ENCODE assay signal across 1 cellular context in the genomic region with DNA sequence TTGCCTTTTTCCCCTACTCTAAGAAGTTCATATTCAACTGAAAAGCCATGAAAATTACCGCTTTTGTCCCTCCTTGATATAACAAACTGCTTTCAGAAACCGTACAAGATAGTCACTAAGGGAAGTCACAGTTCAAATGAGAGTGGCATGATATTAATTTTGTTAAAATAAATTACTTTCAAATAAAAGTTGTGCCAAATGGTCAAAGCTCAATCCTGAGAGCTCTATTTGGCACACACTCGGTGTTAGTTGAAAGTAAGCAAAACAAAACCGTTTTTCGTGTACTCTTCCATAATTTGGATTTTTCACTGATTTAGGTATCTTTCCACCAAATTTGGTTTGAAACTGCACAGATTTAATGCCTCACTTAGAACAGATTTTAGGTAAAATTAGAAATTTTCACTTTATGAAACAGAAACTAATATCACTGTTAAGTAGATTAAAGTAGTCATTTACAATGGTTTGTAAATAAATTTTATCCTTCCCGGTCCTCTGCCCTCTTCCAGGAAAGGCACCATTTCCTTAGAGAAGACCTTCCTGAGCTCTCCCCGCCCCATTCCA.
TF ChIP-seq lines count a peak whose summit lies in the region.

No MANE protein-coding gene starts in this region.

TF ChIP-seq in SK-N-SH treated with all-trans-retinoic acid at 6 μM for 48 hours, 23 proteins besides CTCF, POLR2A, EP300 and RAD21 (continued from another document):
- TF ChIP-seq, protein P1, sequence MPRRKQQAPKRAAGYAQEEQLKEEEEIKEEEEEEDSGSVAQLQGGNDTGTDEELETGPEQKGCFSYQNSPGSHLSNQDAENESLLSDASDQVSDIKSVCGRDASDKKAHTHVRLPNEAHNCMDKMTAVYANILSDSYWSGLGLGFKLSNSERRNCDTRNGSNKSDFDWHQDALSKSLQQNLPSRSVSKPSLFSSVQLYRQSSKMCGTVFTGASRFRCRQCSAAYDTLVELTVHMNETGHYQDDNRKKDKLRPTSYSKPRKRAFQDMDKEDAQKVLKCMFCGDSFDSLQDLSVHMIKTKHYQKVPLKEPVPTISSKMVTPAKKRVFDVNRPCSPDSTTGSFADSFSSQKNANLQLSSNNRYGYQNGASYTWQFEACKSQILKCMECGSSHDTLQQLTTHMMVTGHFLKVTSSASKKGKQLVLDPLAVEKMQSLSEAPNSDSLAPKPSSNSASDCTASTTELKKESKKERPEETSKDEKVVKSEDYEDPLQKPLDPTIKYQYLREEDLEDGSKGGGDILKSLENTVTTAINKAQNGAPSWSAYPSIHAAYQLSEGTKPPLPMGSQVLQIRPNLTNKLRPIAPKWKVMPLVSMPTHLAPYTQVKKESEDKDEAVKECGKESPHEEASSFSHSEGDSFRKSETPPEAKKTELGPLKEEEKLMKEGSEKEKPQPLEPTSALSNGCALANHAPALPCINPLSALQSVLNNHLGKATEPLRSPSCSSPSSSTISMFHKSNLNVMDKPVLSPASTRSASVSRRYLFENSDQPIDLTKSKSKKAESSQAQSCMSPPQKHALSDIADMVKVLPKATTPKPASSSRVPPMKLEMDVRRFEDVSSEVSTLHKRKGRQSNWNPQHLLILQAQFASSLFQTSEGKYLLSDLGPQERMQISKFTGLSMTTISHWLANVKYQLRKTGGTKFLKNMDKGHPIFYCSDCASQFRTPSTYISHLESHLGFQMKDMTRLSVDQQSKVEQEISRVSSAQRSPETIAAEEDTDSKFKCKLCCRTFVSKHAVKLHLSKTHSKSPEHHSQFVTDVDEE (CRISPR knock-in tag; IDR thresholded peaks at IDR 0.05), result no peak
- TF ChIP-seq ZC3H10 (CRISPR knock-in tag; IDR thresholded peaks at IDR 0.05) (no peak), CSDC2 (CRISPR knock-in tag; IDR thresholded peaks at IDR 0.05) (no peak), ESRRG (CRISPR knock-in tag; IDR thresholded peaks at IDR 0.05) (no peak), TCF4 (CRISPR knock-in tag; IDR thresholded peaks at IDR 0.05; ENCODE audit: borderline replicate concordance) (no peak), TOX (CRISPR knock-in tag; IDR thresholded peaks at IDR 0.05; ENCODE audit: borderline replicate concordance) (no peak), SNAI2 (CRISPR knock-in tag; IDR thresholded peaks at IDR 0.05) (no peak), ZNF70 (CRISPR knock-in tag; IDR thresholded peaks at IDR 0.05) (no peak), PPARA (CRISPR knock-in tag; IDR thresholded peaks at IDR 0.05; ENCODE audit: borderline replicate concordance) (no peak)
- TF ChIP-seq, protein P2, sequence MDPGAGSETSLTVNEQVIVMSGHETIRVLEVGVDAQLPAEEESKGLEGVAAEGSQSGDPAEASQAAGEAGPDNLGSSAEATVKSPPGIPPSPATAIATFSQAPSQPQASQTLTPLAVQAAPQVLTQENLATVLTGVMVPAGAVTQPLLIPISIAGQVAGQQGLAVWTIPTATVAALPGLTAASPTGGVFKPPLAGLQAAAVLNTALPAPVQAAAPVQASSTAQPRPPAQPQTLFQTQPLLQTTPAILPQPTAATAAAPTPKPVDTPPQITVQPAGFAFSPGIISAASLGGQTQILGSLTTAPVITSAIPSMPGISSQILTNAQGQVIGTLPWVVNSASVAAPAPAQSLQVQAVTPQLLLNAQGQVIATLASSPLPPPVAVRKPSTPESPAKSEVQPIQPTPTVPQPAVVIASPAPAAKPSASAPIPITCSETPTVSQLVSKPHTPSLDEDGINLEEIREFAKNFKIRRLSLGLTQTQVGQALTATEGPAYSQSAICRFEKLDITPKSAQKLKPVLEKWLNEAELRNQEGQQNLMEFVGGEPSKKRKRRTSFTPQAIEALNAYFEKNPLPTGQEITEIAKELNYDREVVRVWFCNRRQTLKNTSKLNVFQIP (CRISPR knock-in tag; IDR thresholded peaks at IDR 0.05; ENCODE audit: borderline replicate concordance, low read depth), result no peak
TF ChIP-seq in SK-N-SH treated with all-trans-retinoic acid at 6 μM for 48 hours: peak in this region for 0.
